Comparison of ENCODE assay signal across 32 cellular contexts in genomic region chr20:5362771-5363170, GRCh38. TPM values are rescaled to one million over a fixed set of nuclear protein-coding genes. Genes with fewer than 3 reads are reported as not detected.
"Had no signal": no experiment of that assay in that cellular context is flagged by ENCODE, and none has a peak within 500 bp of the region (broad histone marks: within the 10 kb centered on the region; RNA-seq: fewer than 3 reads in every experiment).

No MANE protein-coding gene starts in this region.

- H3K27ac ChIP-seq: stomach, suprapubic skin, testis, thoracic aorta, thyroid gland, tibial artery, tibial nerve, transverse colon, upper lobe of left lung, upper lobe of right lung, uterus, vagina had no signal

- H3K9me3 ChIP-seq: suprapubic skin, testis, thoracic aorta, thyroid gland, tibial artery, transverse colon, upper lobe of right lung, uterus, vagina had no signal

- FAIRE-seq: urothelium cell line had no signal

- H3K4me3 ChIP-seq: stomach, suprapubic skin, testis, thoracic aorta, thyroid gland, tibial artery, tibial nerve, transverse colon, upper lobe of left lung, upper lobe of right lung, uterus, vagina had no signal

- H3K36me3 Mint-ChIP-seq: stimulated activated effector memory CD8-positive, alpha-beta T cell treated with anti-CD3 and anti-CD28 coated beads, Interleukin-12 subunit alpha, Interleukin-12 subunit beta, amount 100 ng/mL, for 72 hours; stimulated activated memory B cell treated with anti-CD40 and anti-IgM and Interleukin-4, amounts not matched to agents 10 μg/mL and 1 μg/mL and 100 μg/mL, for 72 hours; stimulated activated naive B cell treated with anti-CD40 and anti-IgM and Interleukin-4, amounts not matched to agents 10 μg/mL and 1 μg/mL and 100 μg/mL, for 72 hours had no signal

- H3K4me1 ChIP-seq: stomach, suprapubic skin, testis, thyroid gland, tibial artery, tibial nerve, transverse colon, upper lobe of left lung, upper lobe of right lung, uterus, vagina had no signal

- H3K27ac Mint-ChIP-seq: stimulated activated effector memory CD8-positive, alpha-beta T cell treated with anti-CD3 and anti-CD28 coated beads, Interleukin-12 subunit alpha, Interleukin-12 subunit beta, amount 100 ng/mL, for 72 hours; stimulated activated memory B cell treated with anti-CD40 and anti-IgM and Interleukin-4, amounts not matched to agents 10 μg/mL and 1 μg/mL and 100 μg/mL, for 72 hours; stimulated activated naive B cell treated with anti-CD40 and anti-IgM and Interleukin-4, amounts not matched to agents 10 μg/mL and 1 μg/mL and 100 μg/mL, for 72 hours; stimulated activated naive CD8-positive, alpha-beta T cell treated with anti-CD3 and anti-CD28 coated beads, Interleukin-15, amount 100 ng/mL, for 72 hours; stimulated activated naive CD8-positive, alpha-beta T cell treated with anti-CD3 and anti-CD28 coated beads, Interleukin-15, Interleukin-2, amounts not matched to agents 100 ng/mL and 50 ng/mL, for 24 hours; type B pancreatic cell had no signal

- DNase-seq: stimulated activated CD4-positive, alpha-beta T cell treated with anti-CD3 and anti-CD28 coated beads, Interleukin-2, amount 100 ng/mL, for 48 hours; stimulated activated CD4-positive, alpha-beta T cell treated with anti-CD3 and anti-CD28 coated beads, Interleukin-4, amount 100 ng/mL, for 1 hour; stimulated activated CD4-positive, alpha-beta T cell treated with anti-CD3 and anti-CD28 coated beads, Interleukin-4, amount 100 ng/mL, for 24 hours; stimulated activated CD4-positive, alpha-beta T cell treated with anti-CD3 and anti-CD28 coated beads, Interleukin-4, amount 100 ng/mL, for 4 hours; stimulated activated CD8-positive, alpha-beta memory T cell treated with anti-CD3 and anti-CD28 coated beads, Interleukin-4, amount 100 ng/mL, for 48 hours; stimulated activated naive B cell treated with anti-CD40 and anti-IgM and Interleukin-4, amounts not matched to agents 10 μg/mL and 1 μg/mL and 100 μg/mL, for 72 hours; stimulated activated naive CD4-positive, alpha-beta T cell; stimulated activated naive CD4-positive, alpha-beta T cell treated with Interleukin-2 at 50 U/mL for 16 hours; stimulated activated naive CD8-positive, alpha-beta T cell treated with anti-CD3 and anti-CD28 coated beads, Interleukin-15, amount 100 ng/mL, for 72 hours; stimulated activated naive CD8-positive, alpha-beta T cell treated with anti-CD3 and anti-CD28 coated beads, Interleukin-15, Interleukin-2, amounts not matched to agents 100 U/mL and 50 U/mL, for 24 hours; stomach; substantia nigra; testis; thyroid gland; tibial artery; transverse colon; upper lobe of left lung; upper lobe of right lung; uterus had no signal

- H3K36me3 ChIP-seq: stomach, suprapubic skin, thoracic aorta, thyroid gland, tibial artery, tibial nerve, transverse colon, upper lobe of left lung, upper lobe of right lung, uterus, vagina had no signal

- H3K4me3 Mint-ChIP-seq: stimulated activated effector memory CD8-positive, alpha-beta T cell treated with anti-CD3 and anti-CD28 coated beads, Interleukin-12 subunit alpha, Interleukin-12 subunit beta, amount 100 ng/mL, for 72 hours; stimulated activated memory B cell treated with anti-CD40 and anti-IgM and Interleukin-4, amounts not matched to agents 10 μg/mL and 1 μg/mL and 100 μg/mL, for 72 hours; stimulated activated naive B cell treated with anti-CD40 and anti-IgM and Interleukin-4, amounts not matched to agents 10 μg/mL and 1 μg/mL and 100 μg/mL, for 72 hours; stimulated activated naive CD8-positive, alpha-beta T cell treated with anti-CD3 and anti-CD28 coated beads, Interleukin-15, amount 100 ng/mL, for 72 hours; stimulated activated naive CD8-positive, alpha-beta T cell treated with anti-CD3 and anti-CD28 coated beads, Interleukin-15, Interleukin-2, amounts not matched to agents 100 ng/mL and 50 ng/mL, for 24 hours; type B pancreatic cell had no signal

- H3K4me1 Mint-ChIP-seq: stimulated activated effector memory CD8-positive, alpha-beta T cell treated with anti-CD3 and anti-CD28 coated beads, Interleukin-12 subunit alpha, Interleukin-12 subunit beta, amount 100 ng/mL, for 72 hours; stimulated activated memory B cell treated with anti-CD40 and anti-IgM and Interleukin-4, amounts not matched to agents 10 μg/mL and 1 μg/mL and 100 μg/mL, for 72 hours; stimulated activated naive B cell treated with anti-CD40 and anti-IgM and Interleukin-4, amounts not matched to agents 10 μg/mL and 1 μg/mL and 100 μg/mL, for 72 hours had no signal

- ATAC-seq: stimulated activated effector memory CD8-positive, alpha-beta T cell treated with anti-CD3 and anti-CD28 coated beads, Interleukin-12 subunit alpha, Interleukin-12 subunit beta, amount 100 ng/mL, for 72 hours; stimulated activated memory B cell treated with anti-CD40 and anti-IgM and Interleukin-4, amounts not matched to agents 10 μg/mL and 1 μg/mL and 100 μg/mL, for 72 hours; stimulated activated naive B cell treated with anti-CD40 and anti-IgM and Interleukin-4, amounts not matched to agents 10 μg/mL and 1 μg/mL and 100 μg/mL, for 72 hours; stimulated activated naive CD8-positive, alpha-beta T cell treated with anti-CD3 and anti-CD28 coated beads, Interleukin-15, amount 100 ng/mL, for 72 hours; stimulated activated naive CD8-positive, alpha-beta T cell treated with anti-CD3 and anti-CD28 coated beads, Interleukin-15, Interleukin-2, amounts not matched to agents 100 U/mL and 50 U/mL, for 24 hours; upper lobe of right lung had no signal

- H3K27me3 ChIP-seq: stomach, suprapubic skin, testis, thyroid gland, tibial artery, tibial nerve, transverse colon, upper lobe of left lung, upper lobe of right lung, uterus, vagina had no signal

RNA-seq across cellular contexts. Expression of gene PROKR2, which starts 46.0 kb away (rescaled TPM):
- total RNA-seq: stomach, subcutaneous adipose tissue, suprapubic skin, thoracic aorta, thyroid gland, tibial nerve, transverse colon, upper lobe of left lung, upper lobe of right lung, ureter, urinary bladder, vagina had no signal
- polyA plus RNA-seq: stomach, thymus, urinary bladder had no signal
